8 cellular contexts compared by ENCODE assay signal in genomic region chr2:190219186-190219585, GRCh38.
"Had no signal": no experiment of that assay in that cellular context is flagged by ENCODE, and none has a peak within 500 bp of the region (broad histone marks: within the 10 kb centered on the region; RNA-seq: fewer than 3 reads in every experiment).

No MANE protein-coding gene starts in this region.

- H3K9me3 ChIP-seq: HAP-1 had no signal

- H3K9ac ChIP-seq: GM23248 had no signal

- H2AFZ ChIP-seq: GM23248 had no signal

- H3K4me3 ChIP-seq: GM23248, HAP-1, K562 had no signal

- H3K27ac ChIP-seq: GM23248 had no signal

- ATAC-seq: HCT116, K562 had no signal

- H3K36me3 ChIP-seq: HAP-1 had no signal

- DNase-seq: GM23248, GOT3, H7, HFFc6 had no signal

- FAIRE-seq: HTR-8/SVneo, K562 had no signal
